ENCODE assay signal across 8 cellular contexts in genomic region chr16:78002915-78003538, GRCh38. TPM values are rescaled to one million over a fixed set of nuclear protein-coding genes. Genes with fewer than 3 reads are reported as not detected.
A peak's percentile ranks its signal among the peaks of the same experiment; 100 is the strongest.
DNase-seq lines count a peak whose midpoint lies in the region; ATAC-seq and TF ChIP-seq lines count a peak whose summit lies in the region.

No MANE protein-coding gene starts in this region.

- no peak overlapping the region for H3K4me3 ChIP-seq in heart left ventricle
- no peak overlapping the region for H3K4me3 ChIP-seq in psoas muscle

- WGBS in heart left ventricle, 4 donors: 17 to 19% (median 18%) methylated on average over 11 of the region's 11 CpGs
- 18% methylated on average over 11 of the region's 11 CpGs for WGBS in psoas muscle, 3 donors

- H3K36me3 ChIP-seq in heart left ventricle: no peaks in the 10 kb centered on the region
- H3K36me3 ChIP-seq in psoas muscle (ENCODE audit: insufficient read depth in 1 of 2, low read depth in 1 of 2): no peaks in the 10 kb centered on the region

- H3K9me3 Mint-ChIP-seq in activated naive CD8-positive, alpha-beta T cell treated with anti-CD3 and anti-CD28 coated beads, Interleukin-2, amount 10 ng/mL, durations not matched to agents 7 days and 5 days: no peaks in the 10 kb centered on the region

- intact Hi-C loops in heart left ventricle (cut with DNase I) (loop anchor here in 7 of 10 donors (1.0 to 10.0 kb wide), 5 partner anchors 92 to 768 kb away; partner anchors contain the start of gene WWOX (in 1 of the 7)), psoas muscle (cut with DNase I) (loop anchor here (10.0 kb wide), 1 partner anchor 328 kb away; no protein-coding TSS in a partner anchor)

- H3K27ac Mint-ChIP-seq in activated naive CD8-positive, alpha-beta T cell treated with anti-CD3 and anti-CD28 coated beads, Interleukin-2, amount 10 ng/mL, durations not matched to agents 7 days and 5 days: no peak overlapping the region

- H3K4me1 Mint-ChIP-seq in activated naive CD8-positive, alpha-beta T cell treated with anti-CD3 and anti-CD28 coated beads, Interleukin-2, amount 10 ng/mL, durations not matched to agents 7 days and 5 days: no peaks in the 10 kb centered on the region

- H3K9me3 ChIP-seq in heart left ventricle (no peaks in the 10 kb centered on the region), psoas muscle (no peaks in the 10 kb centered on the region)

- POLR2A ChIA-PET in activated naive CD8-positive, alpha-beta T cell treated with anti-CD3 and anti-CD28 coated beads, Interleukin-2, amount 10 ng/mL, durations not matched to agents 7 days and 5 days (lab: Charles Lee): no interaction called here

- no peak overlapping the region for H3K4me3 Mint-ChIP-seq in activated naive CD8-positive, alpha-beta T cell treated with anti-CD3 and anti-CD28 coated beads, Interleukin-2, amount 10 ng/mL, durations not matched to agents 7 days and 5 days

- no peak for TF ChIP-seq POLR2A in heart left ventricle (IDR thresholded peaks at IDR 0.05)

- DNase-seq in NCI-H1048 (lab: John Stamatoyannopoulos, UW) (peak; percentile 63), SKM-1 (lab: John Stamatoyannopoulos, UW; ENCODE audit: unreplicated experiment) (peak; percentile 71), heart left ventricle (peak; percentile 74 to 90 (median 84)), psoas muscle (peak; percentile 78 to 87), OCI-M2 (lab: John Stamatoyannopoulos, UW; ENCODE audit: unreplicated experiment) (no peak)
- peak; percentile 62 for DNase-seq in activated naive CD8-positive, alpha-beta T cell treated with anti-CD3 and anti-CD28 coated beads, Interleukin-2, amount 10 ng/mL, durations not matched to agents 7 days and 5 days

- H3K27me3 ChIP-seq in heart left ventricle (no peaks in the 10 kb centered on the region), psoas muscle (ENCODE audit: insufficient read depth in 3 of 3, low read length in 2 of 3) (peaks cover 0 to 2% (median 0%) of the 10 kb centered on the region in 3 donors)

- TF ChIP-seq CTCF in GM12873 (IDR thresholded peaks at IDR 0.05; ENCODE audit: insufficient read depth, low read depth, low read length, missing control alignments): peak; percentile 91
- TF ChIP-seq CTCF in heart left ventricle (IDR thresholded peaks at IDR 0.05): peak; percentile 68 to 91 (median 83)
- TF ChIP-seq CTCF in psoas muscle (IDR thresholded peaks at IDR 0.05): peak; percentile 79

- H3K4me1 ChIP-seq in heart left ventricle (peaks cover 0 to 2% (median 0%) of the 10 kb centered on the region in 12 donors), psoas muscle (no peaks in the 10 kb centered on the region)

- no peaks in the 10 kb centered on the region for H3K36me3 Mint-ChIP-seq in activated naive CD8-positive, alpha-beta T cell treated with anti-CD3 and anti-CD28 coated beads, Interleukin-2, amount 10 ng/mL, durations not matched to agents 7 days and 5 days

- ATAC-seq in HG02610 (IDR thresholded peaks at IDR 0.05; ENCODE audit: unreplicated experiment): peak; percentile 95
- ATAC-seq in activated naive CD8-positive, alpha-beta T cell treated with anti-CD3 and anti-CD28 coated beads, Interleukin-2, amount 10 ng/mL, durations not matched to agents 7 days and 5 days (ENCODE audit: low read depth): peak; percentile 87
- peak; percentile 70 to 98 (median 93) for ATAC-seq in heart left ventricle
- ATAC-seq in psoas muscle: peak; percentile 69 to 85 (median 83)

- H3K27me3 Mint-ChIP-seq in activated naive CD8-positive, alpha-beta T cell treated with anti-CD3 and anti-CD28 coated beads, Interleukin-2, amount 10 ng/mL, durations not matched to agents 7 days and 5 days: no peaks in the 10 kb centered on the region

- H3K27ac ChIP-seq in heart left ventricle (no peak overlapping the region), psoas muscle (no peak overlapping the region)

RNA-seq across cellular contexts. Expression of gene CLEC3A, which starts 19.3 kb away (rescaled TPM):
- not detected for total RNA-seq in activated naive CD8-positive, alpha-beta T cell treated with anti-CD3 and anti-CD28 coated beads, Interleukin-2, amount 10 ng/mL, durations not matched to agents 7 days and 5 days
- total RNA-seq in heart left ventricle (not detected), psoas muscle (not detected)
- polyA plus RNA-seq in heart left ventricle (not detected), psoas muscle (not detected)
